Comparison of ENCODE assay signal across 30 cellular contexts in the genomic region with DNA sequence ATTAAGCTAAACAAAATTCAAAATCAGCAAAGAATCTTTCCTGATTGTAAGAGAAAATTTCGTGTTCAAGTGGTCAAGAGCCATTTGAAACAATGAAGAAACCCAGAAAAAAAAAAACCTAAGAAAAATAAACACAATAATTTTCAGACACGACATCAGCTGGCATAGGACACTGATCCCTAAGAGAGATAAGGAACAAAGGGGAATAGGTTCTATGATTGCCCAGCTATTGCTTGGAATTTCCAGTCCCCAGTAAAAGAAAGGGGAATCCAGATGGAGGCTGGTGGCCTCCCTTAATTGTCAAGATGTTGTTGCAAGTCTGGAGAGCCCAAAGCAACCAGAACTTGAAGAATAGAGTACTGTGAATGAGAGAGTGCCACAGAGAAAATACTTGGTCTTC. TPM values are rescaled to one million over a fixed set of nuclear protein-coding genes. Genes with fewer than 3 reads are reported as not detected.
DNase-seq lines count a peak whose midpoint lies in the region; ATAC-seq and TF ChIP-seq lines count a peak whose summit lies in the region.
"Had no signal": no experiment of that assay in that cellular context is flagged by ENCODE, and none has a peak within 500 bp of the region (broad histone marks: within the 10 kb centered on the region; RNA-seq: fewer than 3 reads in every experiment).

No MANE protein-coding gene starts in this region.

- ATAC-seq in naive thymus-derived CD8-positive, alpha-beta T cell = no peak
- ATAC-seq: CD8-positive, alpha-beta T cell; GM12878; HepG2; K562; PC-3 had no signal

- H3K79me2 ChIP-seq in fibroblast of lung (ENCODE audit: control insufficient read depth, insufficient read depth, low read length) = peaks cover 47% of the 10 kb centered on the region

- H3K9ac ChIP-seq in fibroblast of lung (ENCODE audit: insufficient read depth, low read length) = no peak overlapping the region
- H3K9ac ChIP-seq: BLaER1 had no signal

- 9 to 41% methylated on average over 2 of the region's 2 CpGs for WGBS in sigmoid colon, 2 donors

- no peaks in the 10 kb centered on the region for H3K27me3 Mint-ChIP-seq in osteocyte (ENCODE audit: unreplicated experiment)
- H3K27me3 Mint-ChIP-seq in naive thymus-derived CD8-positive, alpha-beta T cell = peaks cover 4 to 28% (median 7%) of the 10 kb centered on the region in 5 donors

- H3K36me3 ChIP-seq in fibroblast of lung (ENCODE audit: control insufficient read depth, insufficient read depth, low read length) = peaks cover 11% of the 10 kb centered on the region
- H3K36me3 ChIP-seq in sigmoid colon = peaks cover 0 to 22% (median under 1%) of the 10 kb centered on the region in 4 donors
- H3K36me3 ChIP-seq: BLaER1 had no signal

- peaks cover 74% of the 10 kb centered on the region for H3K36me3 Mint-ChIP-seq in osteocyte (ENCODE audit: unreplicated experiment)
- H3K36me3 Mint-ChIP-seq in naive thymus-derived CD8-positive, alpha-beta T cell = no peaks in the 10 kb centered on the region
- H3K36me3 Mint-ChIP-seq: CD8-positive, alpha-beta T cell had no signal

- no peaks in the 10 kb centered on the region for H3K9me3 Mint-ChIP-seq in osteocyte (ENCODE audit: unreplicated experiment)
- H3K9me3 Mint-ChIP-seq in naive thymus-derived CD8-positive, alpha-beta T cell = no peaks in the 10 kb centered on the region
- H3K9me3 Mint-ChIP-seq: CD8-positive, alpha-beta T cell had no signal

- H3K4me1 Mint-ChIP-seq in osteocyte (ENCODE audit: unreplicated experiment) = peaks cover 85% of the 10 kb centered on the region
- H3K4me1 Mint-ChIP-seq in naive thymus-derived CD8-positive, alpha-beta T cell = no peaks in the 10 kb centered on the region

- intact Hi-C loops in sigmoid colon (cut with DNase I) = no loop called here

- TF ChIP-seq POLR2A in sigmoid colon (IDR thresholded peaks at IDR 0.05) = no peak

- H4K20me1 ChIP-seq in fibroblast of lung (ENCODE audit: control insufficient read depth, extremely low read depth, insufficient read depth, low read length) = no peaks in the 10 kb centered on the region
- H4K20me1 ChIP-seq: BLaER1 had no signal

- no peak for TF ChIP-seq CTCF in fibroblast of lung (conservative IDR thresholded peaks at IDR 0.05 in 1 of 2, IDR thresholded peaks at IDR 0.05 in 1 of 2; ENCODE audit: low read depth in 1 of 2, low read length in 2 of 2)
- TF ChIP-seq CTCF in osteocyte (IDR thresholded peaks at IDR 0.05) = no peak
- TF ChIP-seq CTCF in sigmoid colon (IDR thresholded peaks at IDR 0.05) = no peak

- H3K4me3 Mint-ChIP-seq in osteocyte (ENCODE audit: unreplicated experiment) = no peak overlapping the region
- H3K4me3 Mint-ChIP-seq in naive thymus-derived CD8-positive, alpha-beta T cell = no peak overlapping the region
- H3K4me3 Mint-ChIP-seq: CD8-positive, alpha-beta T cell had no signal

- peak overlapping the region; percentile 84 for H3K27ac Mint-ChIP-seq in osteocyte (ENCODE audit: unreplicated experiment)
- no peak overlapping the region for H3K27ac Mint-ChIP-seq in naive thymus-derived CD8-positive, alpha-beta T cell
- H3K27ac Mint-ChIP-seq: CD8-positive, alpha-beta T cell had no signal

- DNase-seq in EH (ENCODE audit: low read depth) (peak; percentile 52), M059J (ENCODE audit: low read depth) (peak; percentile 94), fibroblast of lung (ENCODE audit: low read depth in 2 of 2) (peak in 1 of 2 donors; percentile 21), osteocyte (ENCODE audit: extremely low spot score, unreplicated experiment) (no peak), RPMI8226 (no peak), NCI-H510A (lab: John Stamatoyannopoulos, UW) (no peak), sigmoid colon (no peak)
- no peak for DNase-seq in naive thymus-derived CD8-positive, alpha-beta T cell
- DNase-seq: Calu3; CD8-positive, alpha-beta T cell; EL; GDM1; Kasumi-1; MG63; NCI-H1105 treated with DMSO at 0.1 percent for 48 hours; NCI-H146; NCI-H1930; NCI-H2107; NCI-H446; NCI-H526; NCI-H82; NK-92 treated with Interleukin-12 subunit alpha and Interleukin-12 subunit beta, amount 100 ng/mL, for 24 hours; PC-3; Right ventricle myocardium superior had no signal

- H3K27me3 ChIP-seq in fibroblast of lung (ENCODE audit: control insufficient read depth, insufficient read depth, low read length) = no peaks in the 10 kb centered on the region
- H3K27me3 ChIP-seq in sigmoid colon = no peaks in the 10 kb centered on the region
- H3K27me3 ChIP-seq: BLaER1, MG63 had no signal

- H3K27ac ChIP-seq in fibroblast of lung (ENCODE audit: insufficient read depth, low read length) (peak overlapping the region; percentile 13), sigmoid colon (no peak overlapping the region)
- H3K27ac ChIP-seq: BLaER1, SK-N-MC had no signal

- H3K9me3 ChIP-seq in fibroblast of lung (ENCODE audit: control insufficient read depth, insufficient read depth, low read depth, low read length) (no peaks in the 10 kb centered on the region), sigmoid colon (no peaks in the 10 kb centered on the region)
- H3K9me3 ChIP-seq: BLaER1, MG63 had no signal

- H3K4me2 ChIP-seq in fibroblast of lung (ENCODE audit: extremely low read depth, insufficient read depth, low read length) = no peak overlapping the region
- H3K4me2 ChIP-seq: BLaER1 had no signal

- no peak overlapping the region for H2AFZ ChIP-seq in fibroblast of lung (ENCODE audit: low read length)

- no peak for TF ChIP-seq EP300 in sigmoid colon (IDR thresholded peaks at IDR 0.05)

- no peak overlapping the region for H3K4me3 ChIP-seq in fibroblast of lung (replicated peaks in 1 of 4; ENCODE audit: control extremely low read depth in 1 of 4, insufficient read depth in 1 of 4, low read depth in 3 of 4, low read length in 4 of 4)
- H3K4me3 ChIP-seq in sigmoid colon = no peak overlapping the region
- H3K4me3 ChIP-seq: BLaER1, GM12878, K562, MG63, SK-N-MC had no signal

- POLR2A ChIA-PET in naive thymus-derived CD8-positive, alpha-beta T cell (lab: Charles Lee) = no interaction called here

- peaks cover 4% of the 10 kb centered on the region for H3K4me1 ChIP-seq in fibroblast of lung (ENCODE audit: control insufficient read depth, extremely low read depth, insufficient read depth, low read length)
- H3K4me1 ChIP-seq in sigmoid colon = peaks cover 0 to 12% (median 0%) of the 10 kb centered on the region in 4 donors
- H3K4me1 ChIP-seq: BLaER1 had no signal

RNA-seq across cellular contexts. Expression of a gene that starts 48.5 kb away (rescaled TPM):
- total RNA-seq in M059J (2014; rRNA removed; shearing (Covaris generic)) = 147 and 336 TPM in 2 replicates
- total RNA-seq in fibroblast of lung (580 and 1,023 TPM in 2 replicates), osteocyte (2,335 and 2,423 TPM in 2 replicates), sigmoid colon (100 to 1,000 TPM; 129 to 328 (median 143) TPM)
- polyA plus RNA-seq in fibroblast of lung (874 and 1,075 TPM in 2 replicates), sigmoid colon (10 to 100 TPM in 1 of 3 donors, 1 to 10 TPM in 2; 2.1 to 11.3 (median 3.0) TPM)
- polyA plus RNA-seq in fibroblast of lung (2012) = 495 and 738 TPM in 2 replicates
- 1,056 and 1,253 TPM in 2 replicates for polyA minus RNA-seq in fibroblast of lung (ENCODE audit: low replicate concordance)
- not detected for total RNA-seq in naive thymus-derived CD8-positive, alpha-beta T cell
- polyA plus RNA-seq in naive thymus-derived CD8-positive, alpha-beta T cell = not detected
- total RNA-seq: CD8-positive, alpha-beta T cell; T-helper 1 cell treated with Interleukin-12 subunit alpha and Interleukin-12 subunit beta and Interleukin-4 antibody, amounts not matched to agents 30 ng/mL and 1 ng/mL, for 36 hours had no signal
- polyA plus RNA-seq: HepG2, K562 had no signal

Comparison
In these comparisons a context has a peak if more than half of its experiments do, and no peak if none do; other contexts are left out.
1. DNase-seq: peak in EH (single experiment) and M059J (single experiment); none in osteocyte (single experiment), RPMI8226 (single experiment), naive thymus-derived CD8-positive, alpha-beta T cell (0 of 10), NCI-H510A (single experiment) and sigmoid colon (single experiment).
2. RNA of a gene that starts 48.5 kb away (total RNA-seq): 2,335 to 2,423 TPM in osteocyte, 580 to 1,023 TPM in fibroblast of lung, 147 to 336 TPM in M059J and 129 to 328 TPM in sigmoid colon; not detected in naive thymus-derived CD8-positive, alpha-beta T cell; every median in the first group is over 100 times any median in the second.